ENCODE assay signal across 11 cellular contexts in genomic region chr2:28463211-28463610, GRCh38. TPM values are rescaled to one million over a fixed set of nuclear protein-coding genes. Genes with fewer than 3 reads are reported as not detected.
DNase-seq lines count a peak whose midpoint lies in the region; TF ChIP-seq lines count a peak whose summit lies in the region.
"Had no signal": no experiment of that assay in that cellular context is flagged by ENCODE, and none has a peak within 500 bp of the region (broad histone marks: within the 10 kb centered on the region; RNA-seq: fewer than 3 reads in every experiment).

No MANE protein-coding gene starts in this region.

- no peaks in the 10 kb centered on the region for H3K36me3 ChIP-seq in smooth muscle cell (ENCODE audit: low read depth)

- peaks cover 4% of the 10 kb centered on the region for H3F3A ChIP-seq in smooth muscle cell (ENCODE audit: low read depth)

- H2AFZ ChIP-seq in smooth muscle cell (ENCODE audit: low read depth): no peak overlapping the region
- H2AFZ ChIP-seq: GM23338 had no signal

- no peaks in the 10 kb centered on the region for H3K27me3 ChIP-seq in smooth muscle cell (ENCODE audit: low read depth)

- peak overlapping the region; percentile 69 for H3K4me2 ChIP-seq in smooth muscle cell
- H3K4me2 ChIP-seq: GM23338 had no signal

- no peaks in the 10 kb centered on the region for H4K20me1 ChIP-seq in smooth muscle cell (ENCODE audit: low read depth)

- no peaks in the 10 kb centered on the region for H3K79me2 ChIP-seq in smooth muscle cell (ENCODE audit: low read depth)

- no peak overlapping the region for H3K9ac ChIP-seq in smooth muscle cell (ENCODE audit: low read depth)

- H3K4me1 ChIP-seq in smooth muscle cell (ENCODE audit: low read depth): no peaks in the 10 kb centered on the region

- TF ChIP-seq CTCF in fibroblast of villous mesenchyme (IDR thresholded peaks at IDR 0.05; ENCODE audit: insufficient read depth, low read depth, low read length): no peak
- TF ChIP-seq CTCF in smooth muscle cell (IDR thresholded peaks at IDR 0.05; ENCODE audit: borderline replicate concordance, insufficient read depth, poor library complexity, severe bottlenecking): no peak

- DNase-seq in HCEC 1CT (peak; percentile 33), fibroblast of villous mesenchyme (ENCODE audit: low read depth) (peak; percentile 92), smooth muscle cell (lab: John Stamatoyannopoulos, UW; ENCODE audit: unreplicated experiment) (no peak), epidermal melanocyte (ENCODE audit: insufficient read length, low spot score) (no peak), NCI-H1436 (lab: John Stamatoyannopoulos, UW) (no peak), HT-29 (ENCODE audit: low spot score) (no peak)
- DNase-seq: C1 segment of cervical spinal cord; Caco-2; CD4-positive, alpha-beta T cell; HFFc6 had no signal

- no peak overlapping the region for H3K4me3 ChIP-seq in fibroblast of villous mesenchyme (ENCODE audit: low read depth, low read length)
- no peak overlapping the region for H3K4me3 ChIP-seq in smooth muscle cell
- H3K4me3 ChIP-seq: GM23338 had no signal

- WGBS in smooth muscle cell (ENCODE audit: low lambda C conversion rate): 28% methylated on average over 3 of the region's 3 CpGs

- peak overlapping the region; percentile 50 for H3K27ac ChIP-seq in smooth muscle cell (ENCODE audit: low read depth)

- no peaks in the 10 kb centered on the region for H3K9me3 ChIP-seq in smooth muscle cell (replicated peaks; ENCODE audit: low read depth)

RNA-seq across cellular contexts. Expression of gene PLB1, which starts 32.6 kb away (rescaled TPM):
- total RNA-seq in fibroblast of villous mesenchyme (0.32 and 3.0 TPM in 2 replicates), smooth muscle cell (1.1 and 8.7 TPM in 2 replicates)
- polyA plus RNA-seq in smooth muscle cell: 0.75 and 3.7 TPM in 2 replicates
- total RNA-seq in HT-29 (2014; rRNA removed; shearing (Covaris generic)): 0.26 TPM in 1 of 2 replicates, not detected in the other

Comparison
In these comparisons a context has a peak if more than half of its experiments do, and no peak if none do; other contexts are left out.
1. DNase-seq: peak in HCEC 1CT (single experiment) and fibroblast of villous mesenchyme (single experiment); none in smooth muscle cell (single experiment), epidermal melanocyte (single experiment), NCI-H1436 (single experiment) and HT-29 (single experiment).